23 cellular contexts compared by ENCODE assay signal in the genomic region with DNA sequence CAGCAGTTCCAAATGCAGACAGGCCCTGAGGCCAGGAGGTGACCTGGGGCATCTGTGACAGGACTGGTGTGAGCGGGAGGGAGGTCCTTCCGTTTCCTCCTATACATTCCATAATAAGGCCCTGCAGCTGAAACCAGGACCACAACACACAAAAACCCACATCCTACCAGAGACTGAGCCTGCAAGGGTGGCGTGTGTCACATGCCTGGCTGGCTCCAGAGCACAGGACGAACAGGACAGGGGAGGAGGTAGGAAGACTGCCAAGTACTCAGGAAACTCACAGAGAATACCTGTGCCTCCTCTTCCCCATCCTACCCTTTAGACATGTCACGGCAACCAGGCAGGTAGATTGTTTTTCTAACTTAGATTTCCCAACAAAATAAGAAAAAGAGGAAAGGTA.
"Had no signal": no experiment of that assay in that cellular context is flagged by ENCODE, and none has a peak within 500 bp of the region (broad histone marks: within the 10 kb centered on the region; RNA-seq: fewer than 3 reads in every experiment).

No MANE protein-coding gene starts in this region.

- ATAC-seq: foreskin keratinocyte; left lung; lower lobe of right lung; natural killer cell; pancreas; right lobe of liver; stimulated activated naive B cell treated with anti-CD40 and anti-IgM and Interleukin-4, amounts not matched to agents 10 μg/mL and 1 μg/mL and 100 μg/mL, for 72 hours had no signal

- H3K27me3 Mint-ChIP-seq: stimulated activated naive B cell treated with anti-CD40 and anti-IgM and Interleukin-4, amounts not matched to agents 10 μg/mL and 1 μg/mL and 100 μg/mL, for 72 hours; stimulated activated naive CD8-positive, alpha-beta T cell treated with anti-CD3 and anti-CD28 coated beads, Interleukin-15, Interleukin-2, amounts not matched to agents 100 ng/mL and 50 ng/mL, for 24 hours had no signal

- H3K4me1 Mint-ChIP-seq: stimulated activated naive B cell treated with anti-CD40 and anti-IgM and Interleukin-4, amounts not matched to agents 10 μg/mL and 1 μg/mL and 100 μg/mL, for 72 hours had no signal

- H3K27ac Mint-ChIP-seq: natural killer cell; stimulated activated naive B cell treated with anti-CD40 and anti-IgM and Interleukin-4, amounts not matched to agents 10 μg/mL and 1 μg/mL and 100 μg/mL, for 72 hours; stimulated activated naive CD8-positive, alpha-beta T cell treated with anti-CD3 and anti-CD28 coated beads, Interleukin-15, Interleukin-2, amounts not matched to agents 100 ng/mL and 50 ng/mL, for 24 hours had no signal

- H3K27me3 ChIP-seq: esophagus muscularis mucosa, heart right ventricle, left lung, neutrophil, pancreas, right lobe of liver, vagina had no signal

- H3K4me3 Mint-ChIP-seq: natural killer cell; stimulated activated naive B cell treated with anti-CD40 and anti-IgM and Interleukin-4, amounts not matched to agents 10 μg/mL and 1 μg/mL and 100 μg/mL, for 72 hours; stimulated activated naive CD8-positive, alpha-beta T cell treated with anti-CD3 and anti-CD28 coated beads, Interleukin-15, Interleukin-2, amounts not matched to agents 100 ng/mL and 50 ng/mL, for 24 hours had no signal

- H3K4me1 ChIP-seq: foreskin keratinocyte, left lung, lower lobe of right lung had no signal

- H3K36me3 Mint-ChIP-seq: natural killer cell; stimulated activated naive B cell treated with anti-CD40 and anti-IgM and Interleukin-4, amounts not matched to agents 10 μg/mL and 1 μg/mL and 100 μg/mL, for 72 hours had no signal

- H3K9me3 ChIP-seq: esophagus muscularis mucosa, heart right ventricle, left lung, lower lobe of right lung, neutrophil, pancreas, right lobe of liver, thoracic aorta, vagina had no signal

- H3K27ac ChIP-seq: coronary artery, esophagus muscularis mucosa, foreskin keratinocyte, heart right ventricle, left lung, lower lobe of right lung, neutrophil, pancreas, right lobe of liver, thoracic aorta, vagina had no signal

- H3K9me3 Mint-ChIP-seq: natural killer cell; stimulated activated naive B cell treated with anti-CD40 and anti-IgM and Interleukin-4, amounts not matched to agents 10 μg/mL and 1 μg/mL and 100 μg/mL, for 72 hours; stimulated activated naive CD8-positive, alpha-beta T cell treated with anti-CD3 and anti-CD28 coated beads, Interleukin-15, Interleukin-2, amounts not matched to agents 100 ng/mL and 50 ng/mL, for 24 hours had no signal

- DNase-seq: dermis blood vessel endothelial cell; effector memory CD4-positive, alpha-beta T cell; foreskin keratinocyte; glutamatergic neuron; heart right ventricle; hippocampal formation; kidney glomerular epithelial cell; left lung; lower lobe of right lung; natural killer cell; pancreas; right lobe of liver; small intestine; stimulated activated CD4-positive, alpha-beta T cell treated with anti-CD3 and anti-CD28 coated beads, Interleukin-15, amount 100 ng/mL, for 24 hours; stimulated activated CD4-positive, alpha-beta T cell treated with anti-CD3 and anti-CD28 coated beads, Interleukin-2, amount 100 ng/mL, for 48 hours; stimulated activated naive B cell treated with anti-CD40 and anti-IgM and Interleukin-4, amounts not matched to agents 10 μg/mL and 1 μg/mL and 100 μg/mL, for 72 hours; trophoblast cell had no signal

- H3K36me3 ChIP-seq: esophagus muscularis mucosa, heart right ventricle, left lung, lower lobe of right lung, neutrophil, pancreas, right lobe of liver, thoracic aorta, vagina had no signal

- H3K4me3 ChIP-seq: coronary artery, esophagus muscularis mucosa, heart right ventricle, left lung, lower lobe of right lung, pancreas, right lobe of liver, thoracic aorta, vagina had no signal
